ENCODE assay signal across 8 cellular contexts in the genomic region with DNA sequence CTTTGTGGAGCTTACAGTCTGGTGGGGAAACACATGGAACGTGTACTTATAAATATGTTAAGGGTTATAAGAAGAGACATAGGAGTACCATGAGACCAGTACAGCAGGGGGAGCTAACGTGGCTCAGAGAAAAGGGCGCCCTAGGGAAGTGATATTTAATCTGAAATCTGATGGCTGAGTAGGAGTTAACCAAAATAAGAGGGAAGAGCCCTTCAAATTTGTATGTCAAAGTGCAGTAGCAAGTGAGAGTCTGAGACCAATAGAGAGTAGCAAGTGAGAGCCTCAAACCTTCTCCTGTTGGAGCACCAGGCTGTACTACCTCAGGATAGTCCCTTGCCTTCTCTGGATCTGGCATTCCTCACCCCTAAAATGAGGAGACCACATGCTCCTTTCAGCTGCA. TPM values are rescaled to one million over a fixed set of nuclear protein-coding genes. Genes with fewer than 3 reads are reported as not detected.
DNase-seq lines count a peak whose midpoint lies in the region; ATAC-seq and TF ChIP-seq lines count a peak whose summit lies in the region.

No MANE protein-coding gene starts in this region.

- peak in 1 of 2 donors; percentile 43 for ATAC-seq in activated T-cell treated with anti-CD3 and anti-CD28 coated beads, Interleukin-2, amount 50 U/mL, for 72 hours (replicated peaks in 1 of 2)
- ATAC-seq in gastroesophageal sphincter (no peak), HG02798 (IDR thresholded peaks at IDR 0.05; ENCODE audit: poor library complexity, unreplicated experiment) (no peak)

- TF ChIP-seq EP300 in gastroesophageal sphincter (IDR thresholded peaks at IDR 0.05) (no peak), transverse colon (IDR thresholded peaks at IDR 0.05; ENCODE audit: low read depth) (no peak)

- peak in 1 of 2 donors; percentile 12 for DNase-seq in activated T-cell treated with anti-CD3 and anti-CD28 coated beads, Interleukin-2, amount 50 U/mL, for 72 hours
- no peak for DNase-seq in activated T-cell treated with anti-CD3 and anti-CD28 coated beads, Interleukin-2, amount 50 U/mL, for 48 hours
- DNase-seq in SJSA1 (ENCODE audit: low read depth in 1 of 2, low spot score in 2 of 2) (peak in 1 of 2 experiments; percentile 46), transverse colon (no peak)
- no peak for DNase-seq in effector memory CD4-positive, alpha-beta T cell
- DNase-seq in stimulated activated CD4-positive, alpha-beta T cell treated with anti-CD3 and anti-CD28 coated beads, Interleukin-4, amount 100 ng/mL, for 1 hour: no peak

- H3K9me3 ChIP-seq in SJSA1 (replicated peaks) (peaks cover 4% of the 10 kb centered on the region; the same call in 1 of the 2 replicates), gastroesophageal sphincter (no peaks in the 10 kb centered on the region), transverse colon (no peaks in the 10 kb centered on the region)
- H3K9me3 ChIP-seq in effector memory CD4-positive, alpha-beta T cell (ENCODE audit: control insufficient read depth, low read length): no peaks in the 10 kb centered on the region

- H3K9me3 Mint-ChIP-seq in activated T-cell treated with anti-CD3 and anti-CD28 coated beads, Interleukin-2, amount 50 U/mL, for 72 hours: peaks cover 0 to 2% of the 10 kb centered on the region in 2 donors

- H3K4me1 Mint-ChIP-seq in activated T-cell treated with anti-CD3 and anti-CD28 coated beads, Interleukin-2, amount 50 U/mL, for 72 hours (ENCODE audit: low read depth): peaks cover 25% of the 10 kb centered on the region

- H3K4me3 ChIP-seq in SJSA1 (no peak overlapping the region), gastroesophageal sphincter (no peak overlapping the region), transverse colon (no peak overlapping the region)
- H3K4me3 ChIP-seq in effector memory CD4-positive, alpha-beta T cell (ENCODE audit: insufficient read depth, low read depth, low read length, poor library complexity, severe bottlenecking): no peak overlapping the region

- peak; percentile 15 to 42 (median 22) for TF ChIP-seq CTCF in gastroesophageal sphincter (IDR thresholded peaks at IDR 0.05)
- TF ChIP-seq CTCF in transverse colon (IDR thresholded peaks at IDR 0.05): peak in 1 of 5 experiments; percentile 12

- intact Hi-C loops in transverse colon (cut with DNase I; ENCODE audit: low total_unique reads): no loop called here

- in situ Hi-C loops in transverse colon (cut with MboI; ENCODE audit: low pct_ligation_motif_present in 1 of 4, low pct_unique_long_range_greater_than_20kb in 1 of 4, low sequenced_read_pairs in 3 of 4): no loop called here

- peak overlapping the region; percentile 27 for H3K27ac Mint-ChIP-seq in activated T-cell treated with anti-CD3 and anti-CD28 coated beads, Interleukin-2, amount 50 U/mL, for 72 hours

- WGBS in gastroesophageal sphincter (ENCODE audit: low coverage in 1 of 2), 2 donors: 29 to 34% methylated on average over 3 of the region's 3 CpGs
- WGBS in transverse colon (ENCODE audit: low coverage in 1 of 2), 2 donors: 30 to 53% methylated on average over 3 of the region's 3 CpGs

- H3K36me3 ChIP-seq in SJSA1 (no peaks in the 10 kb centered on the region), gastroesophageal sphincter (no peaks in the 10 kb centered on the region), transverse colon (no peaks in the 10 kb centered on the region)
- no peaks in the 10 kb centered on the region for H3K36me3 ChIP-seq in effector memory CD4-positive, alpha-beta T cell (ENCODE audit: control insufficient read depth, insufficient read depth, low read length)

- H3K27ac ChIP-seq in SJSA1: peak overlapping the region; percentile 77
- H3K27ac ChIP-seq in gastroesophageal sphincter: peak overlapping the region; percentile 40 to 90 (median 74)
- peak overlapping the region; percentile 32 to 85 (median 53) for H3K27ac ChIP-seq in transverse colon
- H3K27ac ChIP-seq in effector memory CD4-positive, alpha-beta T cell (ENCODE audit: insufficient read depth, low read length, poor library complexity, severe bottlenecking): no peak overlapping the region

- H3K4me3 Mint-ChIP-seq in activated T-cell treated with anti-CD3 and anti-CD28 coated beads, Interleukin-2, amount 50 U/mL, for 72 hours: peak overlapping the region in 1 of 2 donors; percentile 4

- TF ChIP-seq POLR2A in gastroesophageal sphincter (IDR thresholded peaks at IDR 0.05): no peak
- TF ChIP-seq POLR2A in transverse colon (IDR thresholded peaks at IDR 0.05): no peak

- H3K36me3 Mint-ChIP-seq in activated T-cell treated with anti-CD3 and anti-CD28 coated beads, Interleukin-2, amount 50 U/mL, for 72 hours (ENCODE audit: insufficient read depth in 2 of 2): peaks cover 0 to 2% of the 10 kb centered on the region in 2 donors

- peaks cover 67% of the 10 kb centered on the region for H3K4me1 ChIP-seq in SJSA1 (replicated peaks)
- H3K4me1 ChIP-seq in gastroesophageal sphincter: peaks cover 18 to 96% (median 42%) of the 10 kb centered on the region in 3 donors
- H3K4me1 ChIP-seq in transverse colon: peaks cover 5 to 57% (median 31%) of the 10 kb centered on the region in 4 donors
- no peaks in the 10 kb centered on the region for H3K4me1 ChIP-seq in effector memory CD4-positive, alpha-beta T cell (ENCODE audit: control insufficient read depth, insufficient read depth, low read length, poor library complexity, severe bottlenecking)

- no peaks in the 10 kb centered on the region for H3K27me3 Mint-ChIP-seq in activated T-cell treated with anti-CD3 and anti-CD28 coated beads, Interleukin-2, amount 50 U/mL, for 72 hours (ENCODE audit: low read depth)

- no peaks in the 10 kb centered on the region for H3K27me3 ChIP-seq in SJSA1 (replicated peaks)
- no peaks in the 10 kb centered on the region for H3K27me3 ChIP-seq in gastroesophageal sphincter
- no peaks in the 10 kb centered on the region for H3K27me3 ChIP-seq in transverse colon
- H3K27me3 ChIP-seq in effector memory CD4-positive, alpha-beta T cell (replicated peaks; ENCODE audit: control insufficient read depth, insufficient read depth, low read length, poor library complexity, severe bottlenecking): no peaks in the 10 kb centered on the region

RNA-seq across cellular contexts. Expression of gene PKIG, which starts 6.1 kb away (rescaled TPM):
- 10 to 100 TPM; 10.3 to 13.6 TPM for total RNA-seq in activated T-cell treated with anti-CD3 and anti-CD28 coated beads, Interleukin-2, amount 50 U/mL, for 72 hours
- total RNA-seq in SJSA1 (2014; rRNA removed; shearing (Covaris generic)): 54.6 and 71.0 TPM in 2 replicates
- total RNA-seq in gastroesophageal sphincter (100 to 1,000 TPM; 241 to 418 (median 291) TPM), transverse colon (100 to 1,000 TPM in 1 of 4 donors, 10 to 100 TPM in 3; 40.8 to 106 (median 80.4) TPM)

RNA-seq across cellular contexts. Expression of gene SERINC3, which starts 54.4 kb away (rescaled TPM):
- total RNA-seq in activated T-cell treated with anti-CD3 and anti-CD28 coated beads, Interleukin-2, amount 50 U/mL, for 72 hours: 10 to 100 TPM; 85.6 to 100.0 TPM
- 69.2 and 76.1 TPM in 2 replicates for total RNA-seq in SJSA1 (2014; rRNA removed; shearing (Covaris generic))
- 100 to 1,000 TPM; 119 to 140 (median 131) TPM for total RNA-seq in gastroesophageal sphincter
- 10 to 100 TPM; 19.3 to 85.7 (median 53.1) TPM for total RNA-seq in transverse colon
